Comparison of ENCODE assay signal across 22 cellular contexts in the genomic region with DNA sequence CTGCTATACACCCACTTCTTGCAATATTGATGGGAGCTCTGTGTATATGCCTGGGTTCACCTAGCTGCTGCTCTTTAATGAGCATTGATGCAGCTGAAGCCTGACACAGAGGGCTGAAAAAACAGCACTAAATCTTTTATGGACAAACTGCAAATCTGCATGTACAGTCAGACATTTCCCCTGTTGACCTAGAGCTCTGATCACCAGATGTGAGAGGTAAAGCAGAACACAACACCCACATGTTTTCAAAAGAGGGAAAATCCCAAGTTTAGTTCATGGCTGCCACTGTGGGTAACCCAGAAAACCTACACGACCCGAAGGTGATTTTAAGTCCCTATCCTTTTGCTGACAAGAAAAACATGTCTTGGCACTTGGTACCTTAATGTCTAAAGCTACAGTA.
"Had no signal": no experiment of that assay in that cellular context is flagged by ENCODE, and none has a peak within 500 bp of the region (broad histone marks: within the 10 kb centered on the region; RNA-seq: fewer than 3 reads in every experiment).

No MANE protein-coding gene starts in this region.

- H3K27ac ChIP-seq: gastrocnemius medialis, heart right ventricle, ovary, tibial artery, upper lobe of left lung, uterus had no signal

- H3K4me1 Mint-ChIP-seq: naive thymus-derived CD8-positive, alpha-beta T cell; stimulated activated effector memory CD8-positive, alpha-beta T cell treated with anti-CD3 and anti-CD28 coated beads, Interleukin-12 subunit alpha, Interleukin-12 subunit beta, amount 100 ng/mL, for 72 hours had no signal

- H3K27me3 ChIP-seq: gastrocnemius medialis, heart right ventricle, ovary, tibial artery, upper lobe of left lung, uterus had no signal

- H3K4me3 Mint-ChIP-seq: dendritic cell treated with granulocyte-macrophage colony-stimulating factor and Interleukin-4, amounts not matched to agents 40 ng/mL and 50 ng/mL, for 4 days; naive thymus-derived CD8-positive, alpha-beta T cell; stimulated activated effector memory CD8-positive, alpha-beta T cell treated with anti-CD3 and anti-CD28 coated beads, Interleukin-12 subunit alpha, Interleukin-12 subunit beta, amount 100 ng/mL, for 72 hours; stimulated activated naive CD8-positive, alpha-beta T cell treated with anti-CD3 and anti-CD28 coated beads, Interleukin-15, Interleukin-2, amounts not matched to agents 100 ng/mL and 50 ng/mL, for 24 hours had no signal

- H3K9me3 ChIP-seq: gastrocnemius medialis, heart right ventricle, mucosa of descending colon, ovary, tibial artery, upper lobe of left lung, uterus had no signal

- H3K4me1 ChIP-seq: gastrocnemius medialis, uterus had no signal

- H3K27me3 Mint-ChIP-seq: dendritic cell treated with granulocyte-macrophage colony-stimulating factor and Interleukin-4, amounts not matched to agents 40 ng/mL and 50 ng/mL, for 4 days; naive thymus-derived CD8-positive, alpha-beta T cell; stimulated activated naive CD8-positive, alpha-beta T cell treated with anti-CD3 and anti-CD28 coated beads, Interleukin-15, Interleukin-2, amounts not matched to agents 100 ng/mL and 50 ng/mL, for 24 hours had no signal

- ATAC-seq: gastrocnemius medialis; left lobe of liver; mucosa of descending colon; naive thymus-derived CD8-positive, alpha-beta T cell; right cardiac atrium; stimulated activated effector memory CD8-positive, alpha-beta T cell treated with anti-CD3 and anti-CD28 coated beads, Interleukin-12 subunit alpha, Interleukin-12 subunit beta, amount 100 ng/mL, for 72 hours had no signal

- H3K9me3 Mint-ChIP-seq: dendritic cell treated with granulocyte-macrophage colony-stimulating factor and Interleukin-4, amounts not matched to agents 40 ng/mL and 50 ng/mL, for 4 days; naive thymus-derived CD8-positive, alpha-beta T cell; stimulated activated effector memory CD8-positive, alpha-beta T cell treated with anti-CD3 and anti-CD28 coated beads, Interleukin-12 subunit alpha, Interleukin-12 subunit beta, amount 100 ng/mL, for 72 hours; stimulated activated naive CD8-positive, alpha-beta T cell treated with anti-CD3 and anti-CD28 coated beads, Interleukin-15, Interleukin-2, amounts not matched to agents 100 ng/mL and 50 ng/mL, for 24 hours had no signal

- H3K36me3 Mint-ChIP-seq: naive thymus-derived CD8-positive, alpha-beta T cell; stimulated activated effector memory CD8-positive, alpha-beta T cell treated with anti-CD3 and anti-CD28 coated beads, Interleukin-12 subunit alpha, Interleukin-12 subunit beta, amount 100 ng/mL, for 72 hours had no signal

- H3K27ac Mint-ChIP-seq: dendritic cell treated with granulocyte-macrophage colony-stimulating factor and Interleukin-4, amounts not matched to agents 40 ng/mL and 50 ng/mL, for 4 days; naive thymus-derived CD8-positive, alpha-beta T cell; stimulated activated effector memory CD8-positive, alpha-beta T cell treated with anti-CD3 and anti-CD28 coated beads, Interleukin-12 subunit alpha, Interleukin-12 subunit beta, amount 100 ng/mL, for 72 hours; stimulated activated naive CD8-positive, alpha-beta T cell treated with anti-CD3 and anti-CD28 coated beads, Interleukin-15, Interleukin-2, amounts not matched to agents 100 ng/mL and 50 ng/mL, for 24 hours had no signal

- FAIRE-seq: endothelial cell of umbilical vein, islet of Langerhans, small intestine had no signal

- H3K36me3 ChIP-seq: gastrocnemius medialis, heart right ventricle, ovary, tibial artery, upper lobe of left lung, uterus had no signal

- H3K4me3 ChIP-seq: gastrocnemius medialis, heart right ventricle, mucosa of descending colon, ovary, tibial artery, upper lobe of left lung, uterus had no signal

- DNase-seq: erythroblast; gastrocnemius medialis; heart right ventricle; hypothalamus; mammary epithelial cell; mucosa of descending colon; naive thymus-derived CD8-positive, alpha-beta T cell; ovary; right cardiac atrium; small intestine; stimulated activated CD4-positive, alpha-beta T cell treated with anti-CD3 and anti-CD28 coated beads, Interleukin-12 subunit alpha, Interleukin-12 subunit beta, amount 100 ng/mL, for 4 hours; stimulated activated CD4-positive, alpha-beta T cell treated with anti-CD3 and anti-CD28 coated beads, Interleukin-4, amount 100 ng/mL, for 1 hour; stimulated activated CD8-positive, alpha-beta memory T cell treated with anti-CD3 and anti-CD28 coated beads, Interleukin-4, amount 100 ng/mL, for 48 hours; tibial artery; upper lobe of left lung; uterus had no signal
